Comparison of ENCODE assay signal across 1 cellular context in genomic region chr2:54628957-54629356, GRCh38.
TF ChIP-seq lines count a peak whose summit lies in the region.

No MANE protein-coding gene starts in this region.

TF ChIP-seq in GM12878, 131 proteins besides CTCF, POLR2A, EP300 and RAD21 (continued from another document):
- no peak for TF ChIP-seq MAX (IDR thresholded peaks at IDR 0.05; ENCODE audit: low read depth, low read length)
- no peak for TF ChIP-seq RB1 (IDR thresholded peaks at IDR 0.05; ENCODE audit: borderline replicate concordance)
- TF ChIP-seq POLR2AphosphoS5 (IDR thresholded peaks at IDR 0.05; ENCODE audit: low read length) = 0 out of 2 replicates have a peak, but pooled peaks have one; percentile 20
- TF ChIP-seq CBX5 (IDR thresholded peaks at IDR 0.05; ENCODE audit: low read depth) = no peak
